20 cellular contexts compared by ENCODE assay signal in genomic region chr10:71521504-71522290, GRCh38.
"Had no signal": no experiment of that assay in that cellular context is flagged by ENCODE, and none has a peak within 500 bp of the region (broad histone marks: within the 10 kb centered on the region; RNA-seq: fewer than 3 reads in every experiment).

No MANE protein-coding gene starts in this region.

- H3K27ac Mint-ChIP-seq: activated naive CD8-positive, alpha-beta T cell treated with anti-CD3 and anti-CD28 coated beads for 36 hours; activated T-cell treated with anti-CD3 and anti-CD28 coated beads, Interleukin-2, amount 50 U/mL, for 24 hours; activated T-helper 2 cell treated with anti-CD3 and anti-CD28 coated beads, Interferon-gamma antibody, Interleukin-2, Interleukin-4, amounts not matched to agents 10 μg/mL and 5 μg/mL and 100 μg/mL, durations not matched to agents 14 hours and 24 hours and 36 hours; nephron; WTC11 had no signal

- H3K9me3 Mint-ChIP-seq: activated naive CD8-positive, alpha-beta T cell treated with anti-CD3 and anti-CD28 coated beads for 36 hours; activated T-cell treated with anti-CD3 and anti-CD28 coated beads, Interleukin-2, amount 50 U/mL, for 24 hours; activated T-helper 2 cell treated with anti-CD3 and anti-CD28 coated beads, Interferon-gamma antibody, Interleukin-2, Interleukin-4, amounts not matched to agents 10 μg/mL and 5 μg/mL and 100 μg/mL, durations not matched to agents 14 hours and 24 hours and 36 hours; nephron; WTC11 had no signal

- H3K9me3 ChIP-seq: left ventricle myocardium inferior, prostate gland, upper lobe of right lung had no signal

- H3K36me3 Mint-ChIP-seq: activated naive CD8-positive, alpha-beta T cell treated with anti-CD3 and anti-CD28 coated beads for 36 hours; WTC11 had no signal

- ATAC-seq: stimulated activated naive CD8-positive, alpha-beta T cell treated with anti-CD3 and anti-CD28 coated beads, Interleukin-15, Interleukin-2, amounts not matched to agents 100 U/mL and 50 U/mL, for 24 hours; upper lobe of right lung had no signal

- FAIRE-seq: frontal cortex had no signal

- H3K36me3 ChIP-seq: left ventricle myocardium inferior, prostate gland, upper lobe of right lung had no signal

- H3K4me1 ChIP-seq: left ventricle myocardium inferior, prostate gland, upper lobe of right lung had no signal

- H3K4me1 Mint-ChIP-seq: nephron had no signal

- DNase-seq: activated CD8-positive, alpha-beta memory T cell treated with anti-CD3 and anti-CD28 coated beads for 24 hours; activated CD8-positive, alpha-beta memory T cell treated with anti-CD3 and anti-CD28 coated beads, Interleukin-2, amount 50 U/mL, for 4 hours; activated naive CD4-positive, alpha-beta T cell treated with Interleukin-2 at 50 U/mL for 16 hours; activated naive CD8-positive, alpha-beta T cell treated with anti-CD3 and anti-CD28 coated beads for 36 hours; activated T-cell treated with anti-CD3 and anti-CD28 coated beads, Interleukin-2, amount 50 U/mL, for 24 hours; caudate nucleus; dermis blood vessel endothelial cell; effector CD8-positive, alpha-beta T cell; hippocampal formation; left ventricle myocardium inferior; stimulated activated CD4-positive, alpha-beta T cell treated with anti-CD3 and anti-CD28 coated beads, Interleukin-12 subunit alpha, Interleukin-12 subunit beta, amount 100 ng/mL, for 4 hours; stimulated activated CD4-positive, alpha-beta T cell treated with anti-CD3 and anti-CD28 coated beads, Interleukin-4, amount 100 ng/mL, for 4 hours; stimulated activated naive CD8-positive, alpha-beta T cell treated with anti-CD3 and anti-CD28 coated beads, Interleukin-15, Interleukin-2, amounts not matched to agents 100 U/mL and 50 U/mL, for 24 hours; T-helper 9 cell; upper lobe of right lung had no signal

- H3K4me3 ChIP-seq: left ventricle myocardium inferior, prostate gland, upper lobe of right lung had no signal

- H3K4me3 Mint-ChIP-seq: activated naive CD8-positive, alpha-beta T cell treated with anti-CD3 and anti-CD28 coated beads for 36 hours; activated T-cell treated with anti-CD3 and anti-CD28 coated beads, Interleukin-2, amount 50 U/mL, for 24 hours; nephron; WTC11 had no signal

- H3K27ac ChIP-seq: left ventricle myocardium inferior, prostate gland, upper lobe of right lung had no signal
